11 cellular contexts compared by ENCODE assay signal in genomic region chr9:89878687-89879086, GRCh38.
DNase-seq lines count a peak whose midpoint lies in the region; ATAC-seq and TF ChIP-seq lines count a peak whose summit lies in the region.
"Had no signal": no experiment of that assay in that cellular context is flagged by ENCODE, and none has a peak within 500 bp of the region (broad histone marks: within the 10 kb centered on the region; RNA-seq: fewer than 3 reads in every experiment).

No MANE protein-coding gene starts in this region.

- intact Hi-C loops in left lung (cut with DNase I) = no loop called here
- intact Hi-C loops in CD4-positive, alpha-beta memory T cell (cut with micrococcal nuclease) = no loop called here

- H3K36me3 Mint-ChIP-seq in CD4-positive, alpha-beta memory T cell = no peaks in the 10 kb centered on the region
- H3K36me3 Mint-ChIP-seq: activated naive CD8-positive, alpha-beta T cell treated with anti-CD3 and anti-CD28 coated beads for 36 hours; memory B cell had no signal

- H3K36me3 ChIP-seq in SK-N-SH (replicated peaks in 1 of 2; ENCODE audit: control insufficient read depth in 1 of 2, insufficient read depth in 2 of 2, low read length in 1 of 2) (no peaks in the 10 kb centered on the region), left lung (no peaks in the 10 kb centered on the region), suprapubic skin (no peaks in the 10 kb centered on the region)
- H3K36me3 ChIP-seq in CD4-positive, alpha-beta memory T cell (ENCODE audit: insufficient read depth, low read length) = no peaks in the 10 kb centered on the region

- POLR2A ChIA-PET in SK-N-SH (lab: Yijun Ruan, JAX) = interaction anchor here (1.1 to 1.5 kb wide), 2 partner anchors 274 to 275 kb away, joined by 4 to 7 read pairs; partner anchors contain the start of gene GADD45G
- POLR2A ChIA-PET in CD4-positive, alpha-beta memory T cell (lab: Charles Lee; ENCODE audit: partially characterized antibody) = no interaction called here

- peaks cover 0 to 22% of the 10 kb centered on the region in 2 experiments; a peak in 1 of 4 replicates for H3K4me1 ChIP-seq in SK-N-SH (ENCODE audit: control insufficient read depth in 1 of 2, insufficient read depth in 2 of 2, low read depth in 1 of 2, low read length in 1 of 2)
- peaks cover 9 to 18% of the 10 kb centered on the region in 2 donors for H3K4me1 ChIP-seq in left lung
- H3K4me1 ChIP-seq in suprapubic skin = peaks cover 70% of the 10 kb centered on the region
- no peaks in the 10 kb centered on the region for H3K4me1 ChIP-seq in CD4-positive, alpha-beta memory T cell (ENCODE audit: insufficient read depth, low read length)

- no peak for TF ChIP-seq POLR2A in suprapubic skin (IDR thresholded peaks at IDR 0.05)

- ATAC-seq in left lung (peak; percentile 64), HG02884 (IDR thresholded peaks at IDR 0.05; ENCODE audit: unreplicated experiment) (no peak)

- 19% methylated on average over 6 of the region's 6 CpGs for WGBS in SK-N-SH (ENCODE audit: low lambda C conversion rate)
- WGBS in suprapubic skin = 71% methylated on average over 6 of the region's 6 CpGs

- TF ChIP-seq EP300 in SK-N-SH (IDR thresholded peaks at IDR 0.05; ENCODE audit: borderline replicate concordance in 1 of 2, low read depth in 1 of 2, low read length in 1 of 2) = no peak
- TF ChIP-seq EP300 in suprapubic skin (IDR thresholded peaks at IDR 0.05) = no peak

- no peak overlapping the region for H3K9ac ChIP-seq in SK-N-SH

- no peak for TF ChIP-seq CTCF in SK-N-SH (IDR thresholded peaks at IDR 0.05)
- TF ChIP-seq CTCF in left lung (IDR thresholded peaks at IDR 0.05) = no peak
- TF ChIP-seq CTCF in suprapubic skin (IDR thresholded peaks at IDR 0.05) = no peak

- peak overlapping the region in 1 of 7 donors; percentile 24 for H3K27ac Mint-ChIP-seq in CD4-positive, alpha-beta memory T cell
- H3K27ac Mint-ChIP-seq: activated naive CD8-positive, alpha-beta T cell treated with anti-CD3 and anti-CD28 coated beads for 36 hours; memory B cell; T-helper 1 cell treated with Interleukin-12 subunit alpha and Interleukin-12 subunit beta and Interleukin-4 antibody, amounts not matched to agents 30 μg/mL and 1 μg/mL, for 36 hours had no signal

- H3K4me3 Mint-ChIP-seq in CD4-positive, alpha-beta memory T cell = no peak overlapping the region
- H3K4me3 Mint-ChIP-seq: activated naive CD8-positive, alpha-beta T cell treated with anti-CD3 and anti-CD28 coated beads for 36 hours; memory B cell; T-helper 1 cell treated with Interleukin-12 subunit alpha and Interleukin-12 subunit beta and Interleukin-4 antibody, amounts not matched to agents 30 μg/mL and 1 μg/mL, for 36 hours had no signal

- H3K27me3 Mint-ChIP-seq in CD4-positive, alpha-beta memory T cell = no peaks in the 10 kb centered on the region
- H3K27me3 Mint-ChIP-seq: activated naive CD8-positive, alpha-beta T cell treated with anti-CD3 and anti-CD28 coated beads for 36 hours had no signal

- CTCF ChIA-PET in SK-N-SH (lab: Yijun Ruan, JAX) = interaction anchor here (0.9 to 1.8 kb wide), 6 partner anchors 8 to 276 kb away, joined by 3 to 10 read pairs (median 3); no protein-coding TSS in a partner anchor
- CTCF ChIA-PET in CD4-positive, alpha-beta memory T cell (lab: Charles Lee; ENCODE audit: partially characterized antibody) = interaction anchor here (1.0 kb wide), 1 partner anchor 276 kb away, joined by 4 read pairs; no protein-coding TSS in a partner anchor

- no peak overlapping the region for H3K27ac ChIP-seq in SK-N-SH (ENCODE audit: low read depth in 2 of 2, low read length in 1 of 2)
- H3K27ac ChIP-seq in left lung = no peak overlapping the region
- H3K27ac ChIP-seq in suprapubic skin = peak overlapping the region; percentile 53
- no peak overlapping the region for H3K27ac ChIP-seq in CD4-positive, alpha-beta memory T cell (ENCODE audit: low read depth, low read length)

- peak; percentile 98 for DNase-seq in NCI-H2029 treated with DMSO at 0.1 percent for 48 hours (lab: John Stamatoyannopoulos, UW)
- DNase-seq in SK-N-SH = peak; percentile 49
- peak; percentile 38 to 69 for DNase-seq in left lung
- peak; percentile 62 to 82 for DNase-seq in suprapubic skin (ENCODE audit: low spot score in 2 of 2)
- DNase-seq in CD4-positive, alpha-beta memory T cell = no peak
- no peak for DNase-seq in AG08395 (ENCODE audit: low spot score)
- DNase-seq: activated naive CD8-positive, alpha-beta T cell treated with anti-CD3 and anti-CD28 coated beads for 36 hours; erythroblast had no signal

- H3K27me3 ChIP-seq in SK-N-SH (ENCODE audit: insufficient read depth) (no peaks in the 10 kb centered on the region), left lung (no peaks in the 10 kb centered on the region), suprapubic skin (no peaks in the 10 kb centered on the region)
- no peaks in the 10 kb centered on the region for H3K27me3 ChIP-seq in CD4-positive, alpha-beta memory T cell (ENCODE audit: insufficient read depth, low read length)

- H2AFZ ChIP-seq in SK-N-SH (ENCODE audit: low read depth) = no peak overlapping the region

- H4K20me1 ChIP-seq in SK-N-SH (ENCODE audit: insufficient read depth) = no peaks in the 10 kb centered on the region

- H3K4me1 Mint-ChIP-seq in CD4-positive, alpha-beta memory T cell = no peaks in the 10 kb centered on the region
- H3K4me1 Mint-ChIP-seq: activated naive CD8-positive, alpha-beta T cell treated with anti-CD3 and anti-CD28 coated beads for 36 hours; memory B cell had no signal

- no peaks in the 10 kb centered on the region for H3K9me3 Mint-ChIP-seq in CD4-positive, alpha-beta memory T cell
- H3K9me3 Mint-ChIP-seq: activated naive CD8-positive, alpha-beta T cell treated with anti-CD3 and anti-CD28 coated beads for 36 hours; memory B cell; T-helper 1 cell treated with Interleukin-12 subunit alpha and Interleukin-12 subunit beta and Interleukin-4 antibody, amounts not matched to agents 30 μg/mL and 1 μg/mL, for 36 hours had no signal

- H3K4me2 ChIP-seq in SK-N-SH = no peak overlapping the region

- H3K9me2 ChIP-seq in SK-N-SH = no peaks in the 10 kb centered on the region

- no peaks in the 10 kb centered on the region for H3K9me3 ChIP-seq in SK-N-SH
- no peaks in the 10 kb centered on the region for H3K9me3 ChIP-seq in left lung
- no peaks in the 10 kb centered on the region for H3K9me3 ChIP-seq in suprapubic skin
- no peaks in the 10 kb centered on the region for H3K9me3 ChIP-seq in CD4-positive, alpha-beta memory T cell (ENCODE audit: control insufficient read depth in 1 of 2, low read length in 2 of 2)

- no peak for TF ChIP-seq RAD21 in SK-N-SH (IDR thresholded peaks at IDR 0.05; ENCODE audit: low read length)

- no peaks in the 10 kb centered on the region for H3F3A ChIP-seq in SK-N-SH (replicated peaks; ENCODE audit: insufficient read depth)

- H3K4me3 ChIP-seq in SK-N-SH (ENCODE audit: low read depth in 2 of 2, low read length in 1 of 2) (no peak overlapping the region), left lung (no peak overlapping the region), suprapubic skin (no peak overlapping the region)
- H3K4me3 ChIP-seq in CD4-positive, alpha-beta memory T cell (ENCODE audit: low read length in 2 of 2) = no peak overlapping the region

- no peaks in the 10 kb centered on the region for H3K79me2 ChIP-seq in SK-N-SH (ENCODE audit: insufficient read depth)

TF ChIP-seq in SK-N-SH, 30 proteins besides CTCF, POLR2A, EP300 and RAD21:
- no peak for TF ChIP-seq YY1 (IDR thresholded peaks at IDR 0.05; ENCODE audit: low read depth)

Comparison
In these comparisons a context has a peak if more than half of its experiments do, and no peak if none do; other contexts are left out.
1. DNase-seq: peak in NCI-H2029 treated with DMSO at 0.1 percent for 48 hours (single experiment), SK-N-SH (single experiment), left lung (2 of 2) and suprapubic skin (2 of 2); none in CD4-positive, alpha-beta memory T cell (0 of 5) and AG08395 (single experiment).